16 cellular contexts compared by ENCODE assay signal in the genomic region with DNA sequence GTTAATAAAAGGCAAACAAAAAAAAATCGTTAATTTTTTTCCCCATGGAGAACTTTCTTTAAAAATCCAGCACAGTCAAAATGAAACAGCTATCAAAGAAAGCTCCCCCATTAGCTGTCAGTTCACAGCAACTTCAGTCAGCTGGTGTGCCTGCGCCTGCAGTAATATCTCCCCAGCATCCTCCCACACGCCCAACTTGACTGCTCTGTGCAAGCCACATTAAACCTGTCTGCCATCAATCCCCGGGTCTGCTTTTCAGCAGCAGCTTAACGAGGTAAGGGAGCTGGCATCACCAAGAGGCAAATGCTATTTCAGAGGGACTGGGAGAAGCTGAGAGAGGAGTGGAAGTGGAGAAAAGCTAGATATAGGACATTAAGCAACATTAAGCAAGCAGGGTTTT.
DNase-seq lines count a peak whose midpoint lies in the region; ATAC-seq, FAIRE-seq and TF ChIP-seq lines count a peak whose summit lies in the region.
"Had no signal": no experiment of that assay in that cellular context is flagged by ENCODE, and none has a peak within 500 bp of the region (broad histone marks: within the 10 kb centered on the region; RNA-seq: fewer than 3 reads in every experiment).

No MANE protein-coding gene starts in this region.

- ATAC-seq in HG03039 (IDR thresholded peaks at IDR 0.05; ENCODE audit: unreplicated experiment) (peak; percentile 80), GM12878 (peak; percentile 86), HG03571 (IDR thresholded peaks at IDR 0.05; ENCODE audit: unreplicated experiment) (no peak)
- ATAC-seq: WTC11 had no signal

- H3K9ac ChIP-seq in GM12878 (ENCODE audit: control insufficient read depth, insufficient read depth, low read length), result no peak overlapping the region
- H3K9ac ChIP-seq in subcutaneous abdominal adipose tissue (ENCODE audit: low read length in 5 of 5), result peak overlapping the region in 2 of 5 donors; percentile 35 to 43

- H3K4me3 ChIP-seq in GM12878 (no peak overlapping the region), subcutaneous abdominal adipose tissue (ENCODE audit: low read depth in 1 of 5, low read length in 5 of 5) (peak overlapping the region in 2 of 5 donors; percentile 7 to 10)

- H3K27ac ChIP-seq in GM12878 (ENCODE audit: control insufficient read depth, insufficient read depth) (no peak overlapping the region), subcutaneous abdominal adipose tissue (ENCODE audit: low read depth, low read length) (peak overlapping the region; percentile 69)
- H3K27ac ChIP-seq: 22Rv1 had no signal

- H3K9me3 ChIP-seq in GM12878 (replicated peaks; ENCODE audit: control insufficient read depth, insufficient read depth, low read length) (no peaks in the 10 kb centered on the region), subcutaneous abdominal adipose tissue (ENCODE audit: control insufficient read depth in 5 of 5, low read length in 5 of 5) (no peaks in the 10 kb centered on the region)

- no peak for TF ChIP-seq RAD21 in GM12878 (IDR thresholded peaks at IDR 0.05; ENCODE audit: insufficient read depth, low read depth, low read length)

- H4K20me1 ChIP-seq in GM12878 (ENCODE audit: control insufficient read depth, insufficient read depth), result no peaks in the 10 kb centered on the region

- SMC1A ChIA-PET in GM12878 (lab: Charles Lee; ENCODE audit: uncharacterized antibody, unreplicated experiment), result interaction anchor here (0.7 to 2.1 kb wide), 10 partner anchors 11 to 796 kb away, joined by 3 to 12 read pairs (median 4); no protein-coding TSS in a partner anchor

- in situ Hi-C loops in GM12878 (cut with MboI), result no loop called here

- RAD21 ChIA-PET in GM12878 (lab: Charles Lee; ENCODE audit: unreplicated experiment), result interaction anchor here (0.6 to 1.2 kb wide), 2 partner anchors 14 to 644 kb away, joined by 3 to 4 read pairs; no protein-coding TSS in a partner anchor

- no peak for TF ChIP-seq POLR2A in GM12878 (IDR thresholded peaks at IDR 0.05; ENCODE audit: low read depth, low read length)

- no peaks in the 10 kb centered on the region for H3K79me2 ChIP-seq in GM12878 (ENCODE audit: control insufficient read depth, insufficient read depth, low read length)

- H3K36me3 ChIP-seq in GM12878 (ENCODE audit: control insufficient read depth in 2 of 2, insufficient read depth in 2 of 2, low read length in 1 of 2) (no peaks in the 10 kb centered on the region), subcutaneous abdominal adipose tissue (ENCODE audit: control insufficient read depth in 5 of 5, insufficient read depth in 5 of 5, low read length in 5 of 5) (no peaks in the 10 kb centered on the region)

- no peak overlapping the region for H2AFZ ChIP-seq in GM12878 (ENCODE audit: control insufficient read depth, low read depth, low read length)

- H3K4me1 ChIP-seq in GM12878 (ENCODE audit: control insufficient read depth, insufficient read depth, low read length), result no peaks in the 10 kb centered on the region; the same call in 1 of the 2 replicates
- H3K4me1 ChIP-seq in subcutaneous abdominal adipose tissue (ENCODE audit: control insufficient read depth in 5 of 5, insufficient read depth in 5 of 5, low read length in 5 of 5), result peaks cover 0 to 17% (median 6%) of the 10 kb centered on the region in 5 donors

- H3K27me3 ChIP-seq in GM12878 (replicated peaks in 1 of 2; ENCODE audit: control insufficient read depth in 2 of 2, insufficient read depth in 2 of 2, low read length in 1 of 2) (no peaks in the 10 kb centered on the region), subcutaneous abdominal adipose tissue (ENCODE audit: control insufficient read depth in 5 of 5, insufficient read depth in 4 of 5, low read length in 5 of 5) (no peaks in the 10 kb centered on the region)

- TF ChIP-seq EP300 in GM12878 (IDR thresholded peaks at IDR 0.05; ENCODE audit: borderline replicate concordance in 1 of 2, control insufficient read depth in 1 of 2, low read depth in 2 of 2, low read length in 2 of 2), result 0 out of 4 replicates have a peak, but pooled peaks of 1 of the 2 experiments have one; percentile 17

- peak overlapping the region; percentile 25; the same call in 1 of the 2 replicates for H3K4me2 ChIP-seq in GM12878 (ENCODE audit: control insufficient read depth, insufficient read depth)

- peak; percentile 8 for DNase-seq in NCI-H1092 (lab: John Stamatoyannopoulos, UW)
- no peak for DNase-seq in NCI-H1092 treated with DMSO at 0.1 percent for 48 hours (lab: John Stamatoyannopoulos, UW)
- no peak for DNase-seq in GM12878 (ENCODE audit: low read depth, low spot score)
- DNase-seq in activated effector memory CD4-positive, alpha-beta T cell treated with Interleukin-2 at 50 U/mL for 16 hours, result no peak
- DNase-seq in activated gamma-delta T cell (lab: John Stamatoyannopoulos, UW), result no peak
- DNase-seq: DMS79 treated with DMSO at 0.1 percent for 48 hours; effector memory CD4-positive, alpha-beta T cell; naive B cell; stimulated activated CD4-positive, alpha-beta T cell treated with anti-CD3 and anti-CD28 coated beads, Interleukin-1b, Interleukin-23, amount 100 ng/mL, for 48 hours had no signal

- intact Hi-C loops in GM12878 (cut with micrococcal nuclease; ENCODE audit: unreplicated experiment), result no loop called here

- no TSS peak for BruUV-seq in GM12878 (replicated peaks; lab: Mats Ljungman, UMichigan)

- TF ChIP-seq CTCF in GM12878 (IDR thresholded peaks at IDR 0.05 in 2 of 3, conservative IDR thresholded peaks at IDR 0.05 in 1 of 3; ENCODE audit: control insufficient read depth in 2 of 3, extremely low read depth in 1 of 3, insufficient read depth in 1 of 3, low read depth in 3 of 3, low read length in 3 of 3), result no peak

- 13% methylated on average over 5 of the region's 5 CpGs for WGBS in GM12878 (ENCODE audit: insufficient coverage, insufficient replicate concordance, low lambda C conversion rate, missing lambda C conversion rate)

- no peak for FAIRE-seq in GM12878 (lab: Jason Lieb, UNC)
- FAIRE-seq: GM19239, RCC 7860 had no signal

- POLR2A ChIA-PET in GM12878 (lab: Charles Lee), result no interaction called here

- CTCF ChIA-PET in GM12878 (lab: Yijun Ruan, JAX), result interaction anchor here (0.7 to 1.6 kb wide), 5 partner anchors 17 to 28 kb away, joined by 3 to 6 read pairs (median 3); no protein-coding TSS in a partner anchor

TF ChIP-seq in GM12878, 131 proteins besides CTCF, POLR2A, EP300 and RAD21:
- no peak for TF ChIP-seq CHD4 (IDR thresholded peaks at IDR 0.05)
- TF ChIP-seq EED (IDR thresholded peaks at IDR 0.05; ENCODE audit: low read depth), result 0 out of 2 replicates have a peak, but pooled peaks have one; percentile 24
- no peak for TF ChIP-seq BMI1 (IDR thresholded peaks at IDR 0.05; ENCODE audit: borderline replicate concordance)
- TF ChIP-seq DPF2 (IDR thresholded peaks at IDR 0.05), result 0 out of 2 replicates have a peak, but pooled peaks have one; percentile 13
- TF ChIP-seq NR2C2 (IDR thresholded peaks at IDR 0.05; ENCODE audit: borderline replicate concordance, control insufficient read depth, insufficient read length, low read depth), result no peak
- no peak; a peak in 1 of 4 replicates for TF ChIP-seq IKZF2 (IDR thresholded peaks at IDR 0.05)
- no peak for TF ChIP-seq SREBF1 (IDR thresholded peaks at IDR 0.05; ENCODE audit: low read length)
- TF ChIP-seq, protein P1, sequence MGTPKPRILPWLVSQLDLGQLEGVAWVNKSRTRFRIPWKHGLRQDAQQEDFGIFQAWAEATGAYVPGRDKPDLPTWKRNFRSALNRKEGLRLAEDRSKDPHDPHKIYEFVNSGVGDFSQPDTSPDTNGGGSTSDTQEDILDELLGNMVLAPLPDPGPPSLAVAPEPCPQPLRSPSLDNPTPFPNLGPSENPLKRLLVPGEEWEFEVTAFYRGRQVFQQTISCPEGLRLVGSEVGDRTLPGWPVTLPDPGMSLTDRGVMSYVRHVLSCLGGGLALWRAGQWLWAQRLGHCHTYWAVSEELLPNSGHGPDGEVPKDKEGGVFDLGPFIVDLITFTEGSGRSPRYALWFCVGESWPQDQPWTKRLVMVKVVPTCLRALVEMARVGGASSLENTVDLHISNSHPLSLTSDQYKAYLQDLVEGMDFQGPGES (IDR thresholded peaks at IDR 0.05), result no peak
- TF ChIP-seq HDAC6 (IDR thresholded peaks at IDR 0.05; ENCODE audit: unreplicated experiment), result no peak
- TF ChIP-seq NR2F1 (conservative IDR thresholded peaks at IDR 0.05), result no peak
- TF ChIP-seq JUNB (IDR thresholded peaks at IDR 0.05), result peak; percentile 63
- 0 out of 2 replicates have a peak, but pooled peaks have one; percentile 16 for TF ChIP-seq TCF7 (IDR thresholded peaks at IDR 0.05; ENCODE audit: borderline replicate concordance)
- peak; percentile 51 for TF ChIP-seq IKZF1 (conservative IDR thresholded peaks at IDR 0.05)
- TF ChIP-seq ASH2L (IDR thresholded peaks at IDR 0.05; ENCODE audit: borderline replicate concordance, low read depth), result no peak
- TF ChIP-seq, protein P2, sequence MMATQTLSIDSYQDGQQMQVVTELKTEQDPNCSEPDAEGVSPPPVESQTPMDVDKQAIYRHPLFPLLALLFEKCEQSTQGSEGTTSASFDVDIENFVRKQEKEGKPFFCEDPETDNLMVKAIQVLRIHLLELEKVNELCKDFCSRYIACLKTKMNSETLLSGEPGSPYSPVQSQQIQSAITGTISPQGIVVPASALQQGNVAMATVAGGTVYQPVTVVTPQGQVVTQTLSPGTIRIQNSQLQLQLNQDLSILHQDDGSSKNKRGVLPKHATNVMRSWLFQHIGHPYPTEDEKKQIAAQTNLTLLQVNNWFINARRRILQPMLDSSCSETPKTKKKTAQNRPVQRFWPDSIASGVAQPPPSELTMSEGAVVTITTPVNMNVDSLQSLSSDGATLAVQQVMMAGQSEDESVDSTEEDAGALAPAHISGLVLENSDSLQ (IDR thresholded peaks at IDR 0.05), result peak; percentile 31
